In genomic region chr11:104999716-105000115, GRCh38 we compare ENCODE assay signal across 24 cellular contexts. TPM values are rescaled to one million over a fixed set of nuclear protein-coding genes. Genes with fewer than 3 reads are reported as not detected.
"Had no signal": no experiment of that assay in that cellular context is flagged by ENCODE, and none has a peak within 500 bp of the region (broad histone marks: within the 10 kb centered on the region; RNA-seq: fewer than 3 reads in every experiment).

No MANE protein-coding gene starts in this region.

- H3K9me3 ChIP-seq: gastroesophageal sphincter, mucosa of descending colon, neutrophil, right atrium auricular region, sigmoid colon, testis, tibial nerve had no signal

- H3K4me1 ChIP-seq: gastroesophageal sphincter, right atrium auricular region, sigmoid colon, testis had no signal

- H3K27me3 ChIP-seq: gastroesophageal sphincter, neutrophil, right atrium auricular region, sigmoid colon, testis, tibial nerve had no signal

- H3K4me3 ChIP-seq: coronary artery, gastroesophageal sphincter, mucosa of descending colon, right atrium auricular region, sigmoid colon, skin epidermis, tibial nerve had no signal

- H3K27ac ChIP-seq: coronary artery, gastroesophageal sphincter, neutrophil, right atrium auricular region, sigmoid colon, skin epidermis, testis, tibial nerve had no signal

- ATAC-seq: gastroesophageal sphincter; mucosa of descending colon; naive thymus-derived CD8-positive, alpha-beta T cell; stimulated activated naive CD8-positive, alpha-beta T cell treated with anti-CD3 and anti-CD28 coated beads, Interleukin-15, amount 100 ng/mL, for 72 hours had no signal

- DNase-seq: effector CD4-positive, alpha-beta T cell; immature natural killer cell; kidney; mucosa of descending colon; sigmoid colon; stimulated activated CD4-positive, alpha-beta T cell treated with anti-CD3 and anti-CD28 coated beads, Interleukin-4, amount 100 ng/mL, for 4 hours; stimulated activated naive B cell treated with anti-CD40 and anti-IgM and Interleukin-4, amounts not matched to agents 10 μg/mL and 1 μg/mL and 100 μg/mL, for 72 hours had no signal

- H3K36me3 ChIP-seq: gastroesophageal sphincter, neutrophil, right atrium auricular region, sigmoid colon, tibial nerve had no signal

RNA-seq across cellular contexts. Expression of gene CASP5, which starts 23.3 kb away (rescaled TPM):
- total RNA-seq: chondrocyte; dermis microvascular lymphatic vessel endothelial cell; endodermal cell; endothelial cell of umbilical vein; lung microvascular endothelial cell; naive thymus-derived CD8-positive, alpha-beta T cell; pulmonary artery endothelial cell; right atrium auricular region; sigmoid colon; testis; ureter had no signal
- polyA plus RNA-seq: endothelial cell of umbilical vein; immature natural killer cell; naive thymus-derived CD8-positive, alpha-beta T cell; neural cell had no signal

RNA-seq across cellular contexts. Expression of gene CASP4, which starts 31.3 kb away (rescaled TPM):
- total RNA-seq: endodermal cell had no signal
- polyA plus RNA-seq: neural cell had no signal

RNA-seq across cellular contexts. Expression of gene CASP1, which starts 35.2 kb away (rescaled TPM):
- total RNA-seq: chondrocyte, endodermal cell had no signal
- polyA plus RNA-seq: neural cell had no signal

RNA-seq across cellular contexts. Expression of gene CARD16, which starts 45.4 kb away (rescaled TPM):
- total RNA-seq: chondrocyte, endodermal cell had no signal
- polyA plus RNA-seq: neural cell had no signal
